Comparison of ENCODE assay signal across 14 cellular contexts in genomic region chr11:126350811-126351210, GRCh38. TPM values are rescaled to one million over a fixed set of nuclear protein-coding genes. Genes with fewer than 3 reads are reported as not detected.
DNase-seq lines count a peak whose midpoint lies in the region; FAIRE-seq and TF ChIP-seq lines count a peak whose summit lies in the region.
"Had no signal": no experiment of that assay in that cellular context is flagged by ENCODE, and none has a peak within 500 bp of the region (broad histone marks: within the 10 kb centered on the region; RNA-seq: fewer than 3 reads in every experiment).

No MANE protein-coding gene starts in this region.

- peak overlapping the region in 1 of 7 donors; percentile 27 for H3K4me3 Mint-ChIP-seq in CD8-positive, alpha-beta memory T cell
- H3K4me3 Mint-ChIP-seq: stimulated activated naive CD8-positive, alpha-beta T cell treated with anti-CD3 and anti-CD28 coated beads, Interleukin-15, Interleukin-2, amounts not matched to agents 100 ng/mL and 50 ng/mL, for 24 hours had no signal

- no peak for DNase-seq in CD8-positive, alpha-beta memory T cell
- DNase-seq in MV-4-11 (lab: John Stamatoyannopoulos, UW) (peak; percentile 11), dorsolateral prefrontal cortex (no peak), HK-2 (ENCODE audit: unreplicated experiment) (no peak), GM19238 (ENCODE audit: insufficient read length, low spot score) (no peak), GM19239 (ENCODE audit: insufficient read length, low spot score) (no peak), HPDE6-E6E7 (ENCODE audit: extremely low spot score) (no peak)
- DNase-seq: NCI-H2029 treated with DMSO at 0.1 percent for 48 hours, SHP77 had no signal

- FAIRE-seq in GM19239 (lab: Jason Lieb, UNC), result no peak
- FAIRE-seq: frontal cortex, islet of Langerhans had no signal

- no peaks in the 10 kb centered on the region for H3K27me3 ChIP-seq in CD8-positive, alpha-beta memory T cell (ENCODE audit: insufficient read depth, low read length, poor library complexity, severe bottlenecking)
- H3K27me3 ChIP-seq in dorsolateral prefrontal cortex, result no peaks in the 10 kb centered on the region
- no peaks in the 10 kb centered on the region for H3K27me3 ChIP-seq in neutrophil
- H3K27me3 ChIP-seq: right lobe of liver had no signal

- H3K36me3 Mint-ChIP-seq in CD8-positive, alpha-beta memory T cell, result peaks cover 0 to 27% (median 0%) of the 10 kb centered on the region in 3 donors

- POLR2A ChIA-PET in CD8-positive, alpha-beta memory T cell (lab: Charles Lee), result no interaction called here

- TF ChIP-seq CTCF in dorsolateral prefrontal cortex (IDR thresholded peaks at IDR 0.05 in 54 of 56, conservative IDR thresholded peaks at IDR 0.05 in 2 of 56; ENCODE audit: low read depth in 1 of 56, partially characterized antibody in 56 of 56) (no peak), neutrophil (IDR thresholded peaks at IDR 0.05) (no peak)

- intact Hi-C loops in dorsolateral prefrontal cortex (cut with DNase I), result no loop called here

- H3K27ac Mint-ChIP-seq in CD8-positive, alpha-beta memory T cell, result peak overlapping the region in 5 of 8 donors; percentile 28 to 78 (median 39)
- H3K27ac Mint-ChIP-seq: stimulated activated naive CD8-positive, alpha-beta T cell treated with anti-CD3 and anti-CD28 coated beads, Interleukin-15, Interleukin-2, amounts not matched to agents 100 ng/mL and 50 ng/mL, for 24 hours had no signal

- peaks cover 0 to 2% of the 10 kb centered on the region in 2 donors for H3K27me3 Mint-ChIP-seq in CD8-positive, alpha-beta memory T cell
- H3K27me3 Mint-ChIP-seq: stimulated activated naive CD8-positive, alpha-beta T cell treated with anti-CD3 and anti-CD28 coated beads, Interleukin-15, Interleukin-2, amounts not matched to agents 100 ng/mL and 50 ng/mL, for 24 hours had no signal

- H3K9me3 ChIP-seq in CD8-positive, alpha-beta memory T cell (ENCODE audit: low read length), result no peaks in the 10 kb centered on the region
- H3K9me3 ChIP-seq in neutrophil, result no peaks in the 10 kb centered on the region
- H3K9me3 ChIP-seq: right lobe of liver had no signal

- no peaks in the 10 kb centered on the region for H3K36me3 ChIP-seq in CD8-positive, alpha-beta memory T cell (ENCODE audit: insufficient read depth, low read length)
- H3K36me3 ChIP-seq in neutrophil, result peaks cover 11% of the 10 kb centered on the region

- no peak overlapping the region for H3K27ac ChIP-seq in CD8-positive, alpha-beta memory T cell (ENCODE audit: low read depth, low read length)
- H3K27ac ChIP-seq in dorsolateral prefrontal cortex (peak overlapping the region in 40 of 59 donors; percentile 2 to 80 (median 46)), neutrophil (peak overlapping the region; percentile 69)
- H3K27ac ChIP-seq: right lobe of liver had no signal

- peaks cover 26 to 39% (median 28%) of the 10 kb centered on the region in 3 donors for H3K4me1 Mint-ChIP-seq in CD8-positive, alpha-beta memory T cell

- no peaks in the 10 kb centered on the region for H3K9me3 Mint-ChIP-seq in CD8-positive, alpha-beta memory T cell
- H3K9me3 Mint-ChIP-seq: stimulated activated naive CD8-positive, alpha-beta T cell treated with anti-CD3 and anti-CD28 coated beads, Interleukin-15, Interleukin-2, amounts not matched to agents 100 ng/mL and 50 ng/mL, for 24 hours had no signal

- H3K4me1 ChIP-seq in CD8-positive, alpha-beta memory T cell (ENCODE audit: insufficient read depth, low read length), result peaks cover 15% of the 10 kb centered on the region
- H3K4me1 ChIP-seq in neutrophil (ENCODE audit: control insufficient read depth in 1 of 2, insufficient read depth in 1 of 2, low read depth in 1 of 2, low read length in 1 of 2), result peaks cover 62 to 65% of the 10 kb centered on the region in 2 experiments

- H3K4me3 ChIP-seq in CD8-positive, alpha-beta memory T cell (ENCODE audit: low read length), result no peak overlapping the region
- H3K4me3 ChIP-seq in dorsolateral prefrontal cortex (no peak overlapping the region), neutrophil (ENCODE audit: low read depth in 1 of 2, low read length in 1 of 2) (no peak overlapping the region)
- H3K4me3 ChIP-seq: right lobe of liver had no signal

- CTCF ChIA-PET in CD8-positive, alpha-beta memory T cell (lab: Charles Lee), result no interaction called here

RNA-seq across cellular contexts. Expression of gene ST3GAL4, which starts 4.7 kb away (rescaled TPM):
- 10 to 100 TPM; 11.0 to 12.5 TPM for total RNA-seq in CD8-positive, alpha-beta memory T cell
- polyA plus RNA-seq in CD8-positive, alpha-beta memory T cell, result 8.3 TPM
- 10 to 100 TPM; 19.8 to 70.4 (median 32.7) TPM for total RNA-seq in dorsolateral prefrontal cortex

RNA-seq across cellular contexts. Expression of gene DCPS, which starts 47.0 kb away (rescaled TPM):
- 10 to 100 TPM; 40.0 to 42.4 TPM for total RNA-seq in CD8-positive, alpha-beta memory T cell
- 59.6 TPM for polyA plus RNA-seq in CD8-positive, alpha-beta memory T cell
- 10 to 100 TPM in 85 of 120 experiments, 1 to 10 TPM in 35; 5.5 to 17.5 (median 10.9) TPM for total RNA-seq in dorsolateral prefrontal cortex
